Comparison of ENCODE assay signal across 19 cellular contexts in the genomic region with DNA sequence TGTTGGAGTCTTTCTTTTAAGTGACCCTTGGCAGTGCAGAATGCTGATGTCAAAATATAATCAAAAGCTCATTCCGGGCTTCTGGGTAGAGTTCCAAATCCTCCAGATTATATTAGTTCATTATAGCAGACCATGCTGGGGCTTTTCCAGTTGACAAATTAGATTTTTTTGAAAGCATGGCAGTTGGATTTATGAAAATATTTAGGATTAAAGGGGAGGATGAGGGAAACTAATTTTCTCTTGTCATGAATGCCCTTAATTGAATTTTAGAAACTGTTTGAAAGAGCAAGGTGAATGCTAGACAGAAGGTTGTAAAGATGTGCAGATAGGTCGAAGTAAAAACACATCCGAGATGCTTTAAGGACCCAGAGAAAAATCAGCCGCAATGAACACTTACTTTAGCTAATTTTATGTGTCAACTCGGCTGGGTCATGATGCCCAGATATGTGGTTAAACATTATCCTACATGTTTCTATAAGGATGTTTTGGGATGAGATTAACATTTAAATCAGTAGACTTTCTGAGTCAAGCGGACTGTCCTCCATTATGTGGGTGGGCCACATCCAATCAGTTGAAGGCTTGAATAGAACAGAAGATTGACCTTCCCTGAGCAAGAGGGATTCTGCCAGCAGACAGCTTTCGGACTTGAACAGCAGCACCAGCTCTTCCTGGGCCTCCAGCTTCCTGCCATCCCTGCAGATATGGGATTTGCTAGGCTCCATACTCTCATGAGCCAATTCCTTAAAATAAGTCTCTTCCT.
DNase-seq lines count a peak whose midpoint lies in the region; ATAC-seq, FAIRE-seq and TF ChIP-seq lines count a peak whose summit lies in the region.
"Had no signal": no experiment of that assay in that cellular context is flagged by ENCODE, and none has a peak within 500 bp of the region (broad histone marks: within the 10 kb centered on the region; RNA-seq: fewer than 3 reads in every experiment).

No MANE protein-coding gene starts in this region.

- ATAC-seq in right lobe of liver, result peak in 1 of 4 donors; percentile 16
- no peak for ATAC-seq in HepG2
- ATAC-seq in WTC11, result no peak
- ATAC-seq in effector memory CD8-positive, alpha-beta T cell (replicated peaks), result no peak
- ATAC-seq: CD8-positive, alpha-beta T cell had no signal

- no peaks in the 10 kb centered on the region; the same call in 1 of the 2 replicates for H3K27me3 Mint-ChIP-seq in WTC11 (ENCODE audit: low read depth)
- no peaks in the 10 kb centered on the region for H3K27me3 Mint-ChIP-seq in effector memory CD8-positive, alpha-beta T cell
- H3K27me3 Mint-ChIP-seq: B cell, IgD-negative memory B cell had no signal

- no peak overlapping the region for H4K5ac ChIP-seq in H1 (ENCODE audit: insufficient read length, low read depth, low read length)

- no peak overlapping the region for H2BK12ac ChIP-seq in H1 (ENCODE audit: low read depth, low read length)

- H3K36me3 ChIP-seq in right lobe of liver, result no peaks in the 10 kb centered on the region
- H3K36me3 ChIP-seq in HepG2 (replicated peaks in 1 of 2; ENCODE audit: control insufficient read depth in 1 of 2, insufficient read depth in 2 of 2, low read length in 2 of 2), result peaks cover 0 to under 1% of the 10 kb centered on the region in 2 experiments; a peak in 2 of 5 replicates
- H3K36me3 ChIP-seq in H1 (ENCODE audit: control insufficient read depth in 2 of 4, insufficient read depth in 4 of 4, low read length in 3 of 4), result no peaks in the 10 kb centered on the region

- TF ChIP-seq EP300 in HepG2 (IDR thresholded peaks at IDR 0.05; ENCODE audit: low read depth in 2 of 2, low read length in 2 of 2) (no peak), HepG2 (CRISPR knock-in tag; IDR thresholded peaks at IDR 0.05; ENCODE audit: borderline replicate concordance) (no peak), H1 (IDR thresholded peaks at IDR 0.05; ENCODE audit: borderline replicate concordance in 1 of 2, low read depth in 2 of 2, low read length in 2 of 2) (no peak)

- H4K8ac ChIP-seq in H1 (ENCODE audit: extremely low read depth, insufficient read depth, low read length), result no peak overlapping the region

- POLR2A ChIA-PET in HepG2 (lab: Yijun Ruan, JAX) (no interaction called here), WTC11 (lab: Charles Lee) (no interaction called here), H1 (lab: Charles Lee; ENCODE audit: partially characterized antibody) (interaction anchor here (1.5 kb wide), 1 partner anchor 9 kb away, joined by 3 read pairs; no protein-coding TSS in a partner anchor)

- 71% methylated on average over 5 of the region's 7 CpGs for WGBS in right lobe of liver (ENCODE audit: insufficient coverage, low coverage, low lambda C conversion rate, missing lambda C conversion rate)
- 52% methylated on average over 6 of the region's 7 CpGs for WGBS in HepG2 (ENCODE audit: low lambda C conversion rate)
- WGBS in H1 (ENCODE audit: extremely low coverage in 1 of 2, insufficient coverage in 1 of 2, insufficient read length in 1 of 2, insufficient replicate concordance in 2 of 2, low coverage in 1 of 2, low lambda C conversion rate in 2 of 2, missing lambda C conversion rate in 1 of 2), 2 experiments, result 92% methylated on average over 7 of the region's 7 CpGs; no CpG with 5 or more reads in 1 of the 2 experiments

- no peak overlapping the region for H4K91ac ChIP-seq in H1 (replicated peaks; ENCODE audit: insufficient read length, low read length)

- H2BK5ac ChIP-seq in H1 (ENCODE audit: low read depth, low read length), result no peak overlapping the region

- no peak overlapping the region for H2BK15ac ChIP-seq in H1 (ENCODE audit: low read length)

- H3K14ac ChIP-seq in H1 (ENCODE audit: insufficient read length), result no peak overlapping the region

- no peak overlapping the region for H3K18ac ChIP-seq in H1 (ENCODE audit: extremely low read depth, low read length)

- H3K9me3 ChIP-seq in right lobe of liver (no peaks in the 10 kb centered on the region), HepG2 (ENCODE audit: low read length) (no peaks in the 10 kb centered on the region), H1 (ENCODE audit: insufficient read depth in 2 of 2, low read depth in 1 of 2, low read length in 1 of 2) (no peaks in the 10 kb centered on the region)

- no peak overlapping the region for H3K23ac ChIP-seq in H1 (ENCODE audit: insufficient read length)

- intact Hi-C loops in right lobe of liver (cut with DNase I), result no loop called here
- intact Hi-C loops in HepG2 (cut with micrococcal nuclease; ENCODE audit: unreplicated experiment), result no loop called here

- no peaks in the 10 kb centered on the region for H3K4me1 Mint-ChIP-seq in WTC11
- H3K4me1 Mint-ChIP-seq in effector memory CD8-positive, alpha-beta T cell (ENCODE audit: low read depth in 2 of 2), result no peaks in the 10 kb centered on the region

- FAIRE-seq in HepG2 (lab: Jason Lieb, UNC) (no peak), H1 (lab: Jason Lieb, UNC) (no peak)
- FAIRE-seq: GM12878, HTR-8/SVneo had no signal

- CTCF ChIA-PET in HepG2 (lab: Yijun Ruan, JAX; ENCODE audit: low intra/inter-chr PET ratio, low total read pairs) (no interaction called here), WTC11 (lab: Charles Lee) (no interaction called here), H1 (lab: Charles Lee; ENCODE audit: partially characterized antibody) (interaction anchor here (0.7 to 3.6 kb wide), 6 partner anchors 8 to 95 kb away, joined by 3 to 22 read pairs (median 4); no protein-coding TSS in a partner anchor)

- H3K4me1 ChIP-seq in right lobe of liver (peaks cover 0 to 9% (median 4%) of the 10 kb centered on the region in 4 donors), HepG2 (ENCODE audit: insufficient read depth, low read length) (peaks cover 14% of the 10 kb centered on the region), H1 (replicated peaks in 1 of 4; ENCODE audit: control insufficient read depth in 3 of 4, insufficient read depth in 4 of 4, low read length in 3 of 4) (no peaks in the 10 kb centered on the region)

- H3K36me3 Mint-ChIP-seq in WTC11, result peaks cover 6% of the 10 kb centered on the region
- peaks cover 3% of the 10 kb centered on the region for H3K36me3 Mint-ChIP-seq in effector memory CD8-positive, alpha-beta T cell (ENCODE audit: insufficient read depth)

- H3K27me3 ChIP-seq in right lobe of liver, result no peaks in the 10 kb centered on the region
- no peaks in the 10 kb centered on the region for H3K27me3 ChIP-seq in HepG2 (ENCODE audit: control insufficient read depth in 1 of 2, insufficient read depth in 2 of 2, low read length in 2 of 2)
- no peaks in the 10 kb centered on the region for H3K27me3 ChIP-seq in H1 (replicated peaks in 1 of 4; ENCODE audit: control insufficient read depth in 3 of 4, extremely low read depth in 1 of 4, insufficient read depth in 3 of 4, low read length in 3 of 4)
- H3K27me3 ChIP-seq: BLaER1 treated with 17β-estradiol and CSF1 and Interleukin-3, amounts not matched to agents 10 nM and 100 nM had no signal

- no peak overlapping the region for H2AK5ac ChIP-seq in H1 (ENCODE audit: low read depth, low read length)

- BruUV-seq in HepG2 (replicated peaks; lab: Mats Ljungman, UMichigan), result no TSS peak

- H3K4me3 ChIP-seq in right lobe of liver, result no peak overlapping the region
- no peak overlapping the region for H3K4me3 ChIP-seq in HepG2 (replicated peaks in 1 of 3; ENCODE audit: insufficient read depth in 1 of 3, low read depth in 2 of 3, low read length in 3 of 3)
- H3K4me3 ChIP-seq in H1 (ENCODE audit: extremely low read depth in 1 of 4, insufficient read depth in 2 of 4, low read depth in 3 of 4, low read length in 4 of 4), result no peak overlapping the region
- H3K4me3 ChIP-seq: BLaER1 treated with 17β-estradiol and CSF1 and Interleukin-3, amounts not matched to agents 10 nM and 100 nM; GM12878 had no signal

- peaks cover 11% of the 10 kb centered on the region for H3K9me3 Mint-ChIP-seq in WTC11
- H3K9me3 Mint-ChIP-seq in effector memory CD8-positive, alpha-beta T cell, result no peaks in the 10 kb centered on the region

- TF ChIP-seq RAD21 in HepG2 (CRISPR knock-in tag; IDR thresholded peaks at IDR 0.05), result no peak
- no peak for TF ChIP-seq RAD21 in H1 (IDR thresholded peaks at IDR 0.05 in 1 of 2, conservative IDR thresholded peaks at IDR 0.05 in 1 of 2; ENCODE audit: low read depth in 2 of 2, low read length in 2 of 2)

- H3K56ac ChIP-seq in H1 (replicated peaks; ENCODE audit: insufficient read length, low read depth, low read length), result no peak overlapping the region

- no peak overlapping the region for H3K4ac ChIP-seq in H1 (replicated peaks; ENCODE audit: insufficient read length, low read depth, low read length)

- H3K4me3 Mint-ChIP-seq in WTC11, result no peak overlapping the region
- no peak overlapping the region for H3K4me3 Mint-ChIP-seq in effector memory CD8-positive, alpha-beta T cell
- H3K4me3 Mint-ChIP-seq: B cell; CD8-positive, alpha-beta T cell; HFFc6; IgD-negative memory B cell had no signal

- H3K27ac ChIP-seq in right lobe of liver (peak overlapping the region; percentile 77 to 91 (median 83)), HepG2 (ENCODE audit: extremely low read length, insufficient read depth, low read length) (no peak overlapping the region), H1 (ENCODE audit: low read depth, low read length) (no peak overlapping the region)
- H3K27ac ChIP-seq: BLaER1 treated with 17β-estradiol and CSF1 and Interleukin-3, amounts not matched to agents 10 nM and 100 nM had no signal

- no peak for TF ChIP-seq CTCF in right lobe of liver (IDR thresholded peaks at IDR 0.05)
- no peak for TF ChIP-seq CTCF in HepG2 (CRISPR knock-in tag; IDR thresholded peaks at IDR 0.05)
- no peak for TF ChIP-seq CTCF in WTC11 (IDR thresholded peaks at IDR 0.05)
- TF ChIP-seq CTCF in H1 (IDR thresholded peaks at IDR 0.05; ENCODE audit: control extremely low read depth in 1 of 3, insufficient read depth in 1 of 3, low read depth in 1 of 3, low read length in 3 of 3), result no peak

- H3K79me1 ChIP-seq in H1 (ENCODE audit: low read depth, low read length), result no peaks in the 10 kb centered on the region; the same call in 1 of the 2 replicates

- no peaks in the 10 kb centered on the region for H3K79me2 ChIP-seq in HepG2 (ENCODE audit: insufficient read depth, low read length)
- no peaks in the 10 kb centered on the region for H3K79me2 ChIP-seq in H1 (ENCODE audit: control insufficient read depth in 1 of 2, insufficient read depth in 2 of 2, low read length in 2 of 2)

- H3K23me2 ChIP-seq in H1 (ENCODE audit: low read depth, low read length), result peaks cover 6% of the 10 kb centered on the region; the same call in 1 of the 2 replicates

- no peak overlapping the region for H2BK20ac ChIP-seq in H1 (ENCODE audit: low read length)

- no peak overlapping the region for H2BK120ac ChIP-seq in H1 (replicated peaks; ENCODE audit: low read depth, low read length)

- H3K4me2 ChIP-seq in HepG2 (ENCODE audit: low read depth, low read length) (no peak overlapping the region), H1 (ENCODE audit: insufficient read depth in 1 of 2, low read depth in 2 of 2, low read length in 2 of 2) (no peak overlapping the region)
- H3K4me2 ChIP-seq: BLaER1 treated with 17β-estradiol and CSF1 and Interleukin-3, amounts not matched to agents 10 nM and 100 nM had no signal

- no peak overlapping the region for H3K27ac Mint-ChIP-seq in WTC11
- no peak overlapping the region for H3K27ac Mint-ChIP-seq in effector memory CD8-positive, alpha-beta T cell
- H3K27ac Mint-ChIP-seq: B cell; CD8-positive, alpha-beta T cell; HFFc6; IgD-negative memory B cell had no signal

- DNase-seq in right lobe of liver (no peak), HepG2 (ENCODE audit: low spot score) (no peak), WTC11 (ENCODE audit: low spot score) (no peak), H1 (ENCODE audit: low read depth in 1 of 2, low spot score in 2 of 2) (no peak), NCI-H2029 (lab: John Stamatoyannopoulos, UW) (no peak)
- no peak for DNase-seq in effector memory CD8-positive, alpha-beta T cell
- DNase-seq: Calu3; CD8-positive, alpha-beta T cell; DMS 273 treated with DMSO at 0.1 percent for 48 hours; DMS53; DND-41; EL; HCEC 1CT; HFFc6 had no signal

- in situ Hi-C loops in HepG2 (cut with HindIII; ENCODE audit: extremely low pct_ligation_motif_present, low pct_unique_long_range_greater_than_20kb), result no loop called here

- no peak for TF ChIP-seq POLR2A in right lobe of liver (IDR thresholded peaks at IDR 0.05)
- no peak for TF ChIP-seq POLR2A in HepG2 (IDR thresholded peaks at IDR 0.05; ENCODE audit: insufficient read depth in 1 of 2, low read depth in 2 of 2, low read length in 2 of 2)
- no peak for TF ChIP-seq POLR2A in H1 (IDR thresholded peaks at IDR 0.05; ENCODE audit: control extremely low read depth in 1 of 2, low read depth in 2 of 2, low read length in 2 of 2)

- no peaks in the 10 kb centered on the region for H4K20me1 ChIP-seq in HepG2 (ENCODE audit: insufficient read depth, low read length)
- H4K20me1 ChIP-seq in H1 (replicated peaks in 1 of 2; ENCODE audit: control insufficient read depth in 1 of 2, insufficient read depth in 2 of 2, low read length in 2 of 2), result peaks cover 0 to 5% of the 10 kb centered on the region in 2 experiments

- H3K9ac ChIP-seq in HepG2 (ENCODE audit: insufficient read depth, low read depth, low read length) (no peak overlapping the region), H1 (replicated peaks in 1 of 4; ENCODE audit: extremely low read depth in 1 of 4, low read depth in 3 of 4, low read length in 3 of 4) (no peak overlapping the region)
- H3K9ac ChIP-seq: BLaER1 treated with 17β-estradiol and CSF1 and Interleukin-3, amounts not matched to agents 10 nM and 100 nM had no signal

- no peak overlapping the region for H2AFZ ChIP-seq in HepG2 (ENCODE audit: low read length)
- no peak overlapping the region for H2AFZ ChIP-seq in H1 (ENCODE audit: low read length)

Comparison
In these comparisons a context has a peak if more than half of its experiments do, and no peak if none do; other contexts are left out.
1. H3K27ac ChIP-seq: peak in right lobe of liver (3 of 3); none in HepG2 (single experiment) and H1 (single experiment).